In the genomic region with DNA sequence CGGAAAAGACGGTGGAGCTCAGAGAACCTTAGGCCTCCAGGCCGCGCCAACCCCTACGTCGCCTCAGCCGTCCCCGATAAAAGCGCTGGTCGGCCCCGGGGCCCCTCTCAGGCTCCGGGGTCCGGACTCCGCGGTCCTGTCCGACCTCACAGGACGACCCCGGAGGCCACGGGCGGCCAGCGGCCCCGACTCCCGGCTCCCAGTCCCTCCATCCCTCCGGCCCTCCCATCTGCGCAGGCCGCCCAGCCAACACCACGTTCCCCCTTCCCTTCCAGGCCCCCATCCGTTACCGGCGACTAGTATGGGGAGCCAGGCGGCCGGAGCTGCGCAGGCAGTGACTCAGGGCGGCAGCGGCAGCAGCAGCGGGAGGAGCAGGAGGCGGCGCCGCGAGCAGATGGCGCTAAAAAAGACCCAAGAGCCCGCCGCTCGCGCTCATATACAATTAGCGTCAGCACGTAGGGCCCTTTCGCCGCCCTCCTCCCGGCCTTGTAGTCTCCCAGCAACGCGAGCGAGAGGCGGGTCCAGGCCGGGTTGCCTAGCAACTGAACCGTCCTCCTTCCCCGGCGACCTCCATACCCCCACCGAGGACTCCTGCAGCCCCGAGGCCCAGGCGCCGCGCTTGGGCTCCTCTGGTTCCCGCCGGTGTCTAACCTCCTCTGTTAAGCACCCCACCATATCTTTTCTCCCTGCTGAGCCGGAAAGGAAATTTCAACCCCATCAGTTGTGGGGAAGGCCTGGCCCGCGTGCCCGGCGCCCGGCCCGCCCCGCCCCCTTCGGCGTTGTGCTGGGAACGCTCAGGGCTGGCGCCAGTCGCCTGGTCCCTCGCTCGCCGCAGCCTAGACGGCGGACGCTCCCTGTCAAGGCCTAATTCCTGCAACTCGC, we compare ENCODE assay signal across 7 cellular contexts.
A peak's percentile ranks its signal among the peaks of the same experiment; 100 is the strongest.
DNase-seq lines count a peak whose midpoint lies in the region; ATAC-seq, FAIRE-seq and TF ChIP-seq lines count a peak whose summit lies in the region.

TSS of gene NAP1L1 (minus strand) at position 409 of the 882 bp plus-strand sequence. CDS start 10,466 bp downstream, outside the sequence.

- peak within 1 kb of the TSS; percentile 77 for H3K4me3 ChIP-seq in retinal pigment epithelial cell (ENCODE audit: low read length)

- peak; percentile 84 for FAIRE-seq in GM18507 (lab: Jason Lieb, UNC)

- ATAC-seq in HG02981 (IDR thresholded peaks at IDR 0.05; ENCODE audit: unreplicated experiment): peak; percentile 90

- no peak for TF ChIP-seq CTCF in retinal pigment epithelial cell (conservative IDR thresholded peaks at IDR 0.05; ENCODE audit: low read depth, low read length)

- DNase-seq in GM18507 (ENCODE audit: extremely low spot score, insufficient read length, low read depth) (peak; percentile 90), NCI-H2029 treated with DMSO at 0.1 percent for 48 hours (lab: John Stamatoyannopoulos, UW) (peak; percentile 87), T-helper 9 cell (peak; percentile 93), astrocyte of the hippocampus (ENCODE audit: low read depth, low spot score) (peak; percentile 99), hippocampal formation (lab: John Stamatoyannopoulos, UW) (peak; percentile 97 to 98), retinal pigment epithelial cell (ENCODE audit: low read depth) (peak; percentile 93)

Comparison
In these comparisons a context has a peak if more than half of its experiments do, and no peak if none do; other contexts are left out.
1. Peak in every context shown above with its lines: DNase-seq, ATAC-seq and H3K4me3 ChIP-seq.